1 cellular context compared by ENCODE assay signal in the genomic region with DNA sequence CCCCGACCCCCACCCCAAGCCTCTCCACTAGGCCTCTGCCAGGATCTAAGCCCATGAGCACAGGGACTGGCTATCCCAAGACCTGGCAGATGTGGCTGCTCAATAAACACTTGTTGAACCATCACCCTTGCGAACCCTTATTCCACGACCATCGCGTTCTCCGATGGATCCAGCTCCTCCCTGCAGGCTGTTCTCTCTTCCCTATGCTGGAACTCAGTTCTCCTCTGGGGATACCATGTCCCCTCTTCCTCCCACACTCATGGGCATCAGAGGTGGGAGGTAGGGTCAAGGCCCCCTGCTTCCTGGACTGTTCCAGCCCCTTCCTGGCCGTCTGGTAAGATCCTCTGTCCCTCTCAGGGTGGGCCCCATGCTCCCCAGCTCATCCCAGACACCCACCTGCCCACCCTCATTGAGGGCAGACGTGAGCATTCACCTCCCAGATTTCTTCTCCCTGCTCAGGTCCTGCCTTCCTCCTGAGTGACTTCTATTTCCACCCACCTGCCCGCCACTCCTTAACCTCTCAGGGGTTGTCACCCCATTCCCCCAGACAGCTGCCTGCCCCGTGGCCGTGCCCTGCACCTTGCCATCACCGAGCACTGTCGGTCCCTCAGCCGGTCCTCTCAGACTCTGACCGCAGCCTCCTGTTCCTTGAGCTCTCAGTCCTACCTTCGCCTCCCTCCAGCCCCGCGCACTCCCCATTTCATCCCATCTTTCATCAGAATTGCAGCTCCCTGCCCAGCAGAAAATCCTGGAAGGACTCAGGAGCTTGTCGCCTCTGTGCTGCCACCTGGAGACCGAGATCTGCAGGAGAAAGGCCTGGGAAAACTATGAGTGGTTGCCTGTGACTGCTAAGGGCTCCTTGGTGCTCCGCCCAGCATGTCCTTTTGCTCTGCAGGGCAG.
TF ChIP-seq lines count a peak whose summit lies in the region.

No MANE protein-coding gene starts in this region.

TF ChIP-seq in HepG2, 621 proteins besides CTCF, POLR2A, EP300 and RAD21:
- TF ChIP-seq, protein P1, sequence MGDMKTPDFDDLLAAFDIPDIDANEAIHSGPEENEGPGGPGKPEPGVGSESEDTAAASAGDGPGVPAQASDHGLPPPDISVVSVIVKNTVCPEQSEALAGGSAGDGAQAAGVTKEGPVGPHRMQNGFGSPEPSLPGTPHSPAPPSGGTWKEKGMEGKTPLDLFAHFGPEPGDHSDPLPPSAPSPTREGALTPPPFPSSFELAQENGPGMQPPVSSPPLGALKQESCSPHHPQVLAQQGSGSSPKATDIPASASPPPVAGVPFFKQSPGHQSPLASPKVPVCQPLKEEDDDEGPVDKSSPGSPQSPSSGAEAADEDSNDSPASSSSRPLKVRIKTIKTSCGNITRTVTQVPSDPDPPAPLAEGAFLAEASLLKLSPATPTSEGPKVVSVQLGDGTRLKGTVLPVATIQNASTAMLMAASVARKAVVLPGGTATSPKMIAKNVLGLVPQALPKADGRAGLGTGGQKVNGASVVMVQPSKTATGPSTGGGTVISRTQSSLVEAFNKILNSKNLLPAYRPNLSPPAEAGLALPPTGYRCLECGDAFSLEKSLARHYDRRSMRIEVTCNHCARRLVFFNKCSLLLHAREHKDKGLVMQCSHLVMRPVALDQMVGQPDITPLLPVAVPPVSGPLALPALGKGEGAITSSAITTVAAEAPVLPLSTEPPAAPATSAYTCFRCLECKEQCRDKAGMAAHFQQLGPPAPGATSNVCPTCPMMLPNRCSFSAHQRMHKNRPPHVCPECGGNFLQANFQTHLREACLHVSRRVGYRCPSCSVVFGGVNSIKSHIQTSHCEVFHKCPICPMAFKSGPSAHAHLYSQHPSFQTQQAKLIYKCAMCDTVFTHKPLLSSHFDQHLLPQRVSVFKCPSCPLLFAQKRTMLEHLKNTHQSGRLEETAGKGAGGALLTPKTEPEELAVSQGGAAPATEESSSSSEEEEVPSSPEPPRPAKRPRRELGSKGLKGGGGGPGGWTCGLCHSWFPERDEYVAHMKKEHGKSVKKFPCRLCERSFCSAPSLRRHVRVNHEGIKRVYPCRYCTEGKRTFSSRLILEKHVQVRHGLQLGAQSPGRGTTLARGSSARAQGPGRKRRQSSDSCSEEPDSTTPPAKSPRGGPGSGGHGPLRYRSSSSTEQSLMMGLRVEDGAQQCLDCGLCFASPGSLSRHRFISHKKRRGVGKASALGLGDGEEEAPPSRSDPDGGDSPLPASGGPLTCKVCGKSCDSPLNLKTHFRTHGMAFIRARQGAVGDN (CRISPR knock-in tag; IDR thresholded peaks at IDR 0.05), result peak; percentile 14; the same call in 1 of the 2 replicates
- TF ChIP-seq STAG1 (CRISPR knock-in tag; IDR thresholded peaks at IDR 0.05) (peak; percentile 39), TAF1 (CRISPR knock-in tag; IDR thresholded peaks at IDR 0.05) (no peak), BCL6 (CRISPR knock-in tag; IDR thresholded peaks at IDR 0.05) (peak; percentile 60; the same call in 1 of the 2 replicates), TERF1 (CRISPR knock-in tag; IDR thresholded peaks at IDR 0.05) (no peak), ATF7 (IDR thresholded peaks at IDR 0.05) (no peak), ATF7 (CRISPR knock-in tag; IDR thresholded peaks at IDR 0.05) (no peak), SMC3 (IDR thresholded peaks at IDR 0.05; ENCODE audit: low read length) (peak; percentile 53; the same call in 1 of the 2 replicates), ZNF503 (CRISPR knock-in tag; IDR thresholded peaks at IDR 0.05) (no peak), ZNF790 (CRISPR knock-in tag; IDR thresholded peaks at IDR 0.05; ENCODE audit: borderline replicate concordance) (no peak), ISX (CRISPR knock-in tag; conservative IDR thresholded peaks at IDR 0.05) (no peak), FOXA1 (IDR thresholded peaks at IDR 0.05) (no peak), FOXA1 (CRISPR knock-in tag; IDR thresholded peaks at IDR 0.05) (no peak), ZNF609 (CRISPR knock-in tag; IDR thresholded peaks at IDR 0.05; ENCODE audit: borderline replicate concordance) (no peak), ZNF646 (CRISPR knock-in tag; IDR thresholded peaks at IDR 0.05) (no peak)
TF ChIP-seq in HepG2: peak in this region for 4.
